Comparison of ENCODE assay signal across 22 cellular contexts in the genomic region with DNA sequence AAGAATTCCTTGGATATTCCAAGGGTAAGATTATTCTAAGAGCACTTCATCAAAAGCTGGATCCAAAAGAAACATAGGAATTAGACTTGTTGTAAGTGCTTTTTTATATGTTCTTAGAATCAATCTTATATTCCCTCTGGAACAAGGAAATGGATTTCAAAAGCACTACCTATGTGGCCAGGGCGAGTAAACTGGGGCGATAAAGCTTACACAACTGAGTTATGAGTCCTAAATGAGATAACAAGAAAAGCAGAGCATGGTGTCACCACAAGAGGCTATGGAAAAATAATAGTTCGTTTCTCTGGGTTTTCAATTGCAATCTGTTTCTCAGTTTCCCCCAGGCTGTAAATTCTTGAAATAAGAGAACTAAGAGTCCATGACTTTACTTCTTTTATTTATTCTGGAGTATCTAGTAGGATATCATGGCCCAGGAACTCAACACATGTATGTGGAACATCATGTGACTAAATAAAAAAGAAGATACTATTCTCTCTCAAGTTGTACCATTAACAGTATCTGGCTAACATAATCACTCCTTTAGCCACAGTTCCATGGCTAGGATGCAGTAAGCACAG. TPM values are rescaled to one million over a fixed set of nuclear protein-coding genes. Genes with fewer than 3 reads are reported as not detected.
A peak's percentile ranks its signal among the peaks of the same experiment; 100 is the strongest.
DNase-seq lines count a peak whose midpoint lies in the region; ATAC-seq and TF ChIP-seq lines count a peak whose summit lies in the region.
"Had no signal": no experiment of that assay in that cellular context is flagged by ENCODE, and none has a peak within 500 bp of the region (broad histone marks: within the 10 kb centered on the region; RNA-seq: fewer than 3 reads in every experiment).

No MANE protein-coding gene starts in this region.

- no peak overlapping the region for H3K18ac ChIP-seq in mesendoderm (ENCODE audit: low read length)

- TF ChIP-seq POLR2A in breast epithelium (IDR thresholded peaks at IDR 0.05), result no peak

- no peak overlapping the region for H4K8ac ChIP-seq in mesendoderm (ENCODE audit: low read depth, low read length)

- peaks cover 26% of the 10 kb centered on the region for H3K4me1 Mint-ChIP-seq in MCF 10A (ENCODE audit: insufficient read depth, unreplicated experiment)

- H3K36me3 ChIP-seq in mammary epithelial cell (ENCODE audit: insufficient read depth, low read length), result no peaks in the 10 kb centered on the region
- H3K36me3 ChIP-seq in breast epithelium, result no peaks in the 10 kb centered on the region
- H3K36me3 ChIP-seq in mesendoderm (ENCODE audit: control insufficient read depth, insufficient read depth, low read length), result no peaks in the 10 kb centered on the region
- H3K36me3 ChIP-seq in tibial artery, result no peaks in the 10 kb centered on the region

- WGBS in mammary epithelial cell (ENCODE audit: low coverage, missing lambda C conversion rate), result 67% methylated on average over 3 of the region's 3 CpGs
- no CpG with 5 or more reads among the region's 3 CpGs for WGBS in mesendoderm (ENCODE audit: extremely low coverage, insufficient coverage, low lambda C conversion rate)

- H2BK15ac ChIP-seq in mesendoderm (replicated peaks; ENCODE audit: low read depth), result peak overlapping the region; percentile 57

- H2BK120ac ChIP-seq in mesendoderm (ENCODE audit: low read depth, low read length), result no peak overlapping the region

- no peaks in the 10 kb centered on the region for H3K9me3 Mint-ChIP-seq in MCF 10A (ENCODE audit: unreplicated experiment)
- H3K9me3 Mint-ChIP-seq: immature natural killer cell; T-helper 2 cell treated with Interferon-gamma antibody and Interleukin-4, amounts not matched to agents 5 μg/mL and 100 μg/mL, for 36 hours had no signal

- no peak overlapping the region for H2AFZ ChIP-seq in mammary epithelial cell (ENCODE audit: low read depth, low read length)
- H2AFZ ChIP-seq: parathyroid adenoma had no signal

- H3K4me2 ChIP-seq in mammary epithelial cell (ENCODE audit: insufficient read depth, low read depth, low read length), result no peak overlapping the region
- no peak overlapping the region for H3K4me2 ChIP-seq in mesendoderm (ENCODE audit: low read length)

- H3K4ac ChIP-seq in mesendoderm (ENCODE audit: low read depth, low read length), result no peak overlapping the region

- H3K27me3 Mint-ChIP-seq in MCF 10A (ENCODE audit: insufficient read depth, unreplicated experiment), result no peaks in the 10 kb centered on the region
- H3K27me3 Mint-ChIP-seq: naive thymus-derived CD4-positive, alpha-beta T cell had no signal

- H3K4me3 Mint-ChIP-seq in MCF 10A (ENCODE audit: unreplicated experiment), result no peak overlapping the region
- H3K4me3 Mint-ChIP-seq: immature natural killer cell; naive thymus-derived CD4-positive, alpha-beta T cell; T-helper 2 cell treated with Interferon-gamma antibody and Interleukin-4, amounts not matched to agents 5 μg/mL and 100 μg/mL, for 36 hours had no signal

- H3K79me1 ChIP-seq in mesendoderm (ENCODE audit: low read length), result peaks cover 9% of the 10 kb centered on the region

- no peak overlapping the region for H4K5ac ChIP-seq in mesendoderm (ENCODE audit: low read length)

- dilution Hi-C loops in mammary epithelial cell (cut with HindIII; ENCODE audit: low sequenced_read_pairs), result loop anchor here (5.0 kb wide), 1 partner anchor 89 kb away; no protein-coding TSS in a partner anchor

- CTCF ChIA-PET in MCF 10A (lab: Yijun Ruan, JAX), result no interaction called here
- CTCF ChIA-PET in mammary epithelial cell (lab: Charles Lee; ENCODE audit: low non-redundant PET), result no interaction called here

- DNase-seq in MCF 10A (ENCODE audit: unreplicated experiment) (no peak), mammary epithelial cell (no peak), breast epithelium (ENCODE audit: low spot score in 2 of 2) (no peak), mesendoderm (no peak), tibial artery (no peak), occipital lobe (lab: John Stamatoyannopoulos, UW) (no peak), superior temporal gyrus (ENCODE audit: extremely low spot score) (no peak)
- DNase-seq: activated CD4-positive, alpha-beta T cell treated with anti-CD3 and anti-CD28 coated beads, Interleukin-2, amount 50 U/mL, for 48 hours; activated gamma-delta T cell; amniotic stem cell; DND-41; effector memory CD4-positive, alpha-beta T cell; immature natural killer cell; naive thymus-derived CD4-positive, alpha-beta T cell; NCI-H524 treated with DMSO at 0.1 percent for 48 hours; stimulated activated naive CD4-positive, alpha-beta T cell treated with Interleukin-2 at 50 U/mL for 16 hours; upper lobe of left lung had no signal

- no peak overlapping the region for H3K23ac ChIP-seq in mesendoderm (ENCODE audit: low read length)

- intact Hi-C loops in MCF 10A (cut with micrococcal nuclease), result no loop called here
- intact Hi-C loops in mammary epithelial cell (cut with micrococcal nuclease), result no loop called here
- intact Hi-C loops in breast epithelium (cut with DNase I; ENCODE audit: low total_unique reads), result no loop called here
- intact Hi-C loops in tibial artery (cut with DNase I; ENCODE audit: low total_unique reads), result no loop called here

- in situ Hi-C loops in mammary epithelial cell (cut with MboI; ENCODE audit: low sequenced_read_pairs in 2 of 2), result no loop called here

- H3K27ac Mint-ChIP-seq in MCF 10A (ENCODE audit: low read depth, unreplicated experiment), result peak overlapping the region; percentile 61
- H3K27ac Mint-ChIP-seq: naive thymus-derived CD4-positive, alpha-beta T cell; T-helper 2 cell treated with Interferon-gamma antibody and Interleukin-4, amounts not matched to agents 5 μg/mL and 100 μg/mL, for 36 hours had no signal

- peaks cover 15% of the 10 kb centered on the region for H3K4me1 ChIP-seq in mammary epithelial cell (ENCODE audit: insufficient read depth, low read length)
- H3K4me1 ChIP-seq in breast epithelium, result peaks cover 3 to 24% of the 10 kb centered on the region in 2 donors
- peaks cover 9% of the 10 kb centered on the region for H3K4me1 ChIP-seq in mesendoderm (ENCODE audit: control insufficient read depth, low read depth, low read length)
- H3K4me1 ChIP-seq in tibial artery, result peaks cover 0 to 75% (median 35%) of the 10 kb centered on the region in 4 donors

- TF ChIP-seq CTCF in MCF 10A (IDR thresholded peaks at IDR 0.05; ENCODE audit: unreplicated experiment), result no peak
- TF ChIP-seq CTCF in mammary epithelial cell (conservative IDR thresholded peaks at IDR 0.05 in 1 of 2, IDR thresholded peaks at IDR 0.05 in 1 of 2; ENCODE audit: extremely low read depth in 1 of 2, insufficient read depth in 1 of 2, low read depth in 1 of 2, low read length in 2 of 2), result no peak
- TF ChIP-seq CTCF in breast epithelium (IDR thresholded peaks at IDR 0.05), result no peak
- no peak for TF ChIP-seq CTCF in tibial artery (IDR thresholded peaks at IDR 0.05)

- H3K4me3 ChIP-seq in mammary epithelial cell (replicated peaks in 1 of 3; ENCODE audit: insufficient read depth in 1 of 3, low read depth in 2 of 3, low read length in 3 of 3) (no peak overlapping the region), breast epithelium (no peak overlapping the region), mesendoderm (ENCODE audit: low read length) (no peak overlapping the region), tibial artery (no peak overlapping the region)
- H3K4me3 ChIP-seq: lung, upper lobe of left lung had no signal

- H3K79me2 ChIP-seq in mammary epithelial cell (ENCODE audit: insufficient read depth, low read length) (peaks cover 66% of the 10 kb centered on the region), mesendoderm (ENCODE audit: control insufficient read depth, insufficient read depth, low read length) (peaks cover 2% of the 10 kb centered on the region)

- POLR2A ChIA-PET in MCF 10A (lab: Yijun Ruan, JAX), result interaction anchor here (0.6 to 2.2 kb wide), 3 partner anchors 13 to 50 kb away, joined by 3 to 8 read pairs (median 4); no protein-coding TSS in a partner anchor

- H3K36me3 Mint-ChIP-seq in MCF 10A (ENCODE audit: insufficient read depth, unreplicated experiment), result peaks cover 20% of the 10 kb centered on the region

- H2AK5ac ChIP-seq in mesendoderm (ENCODE audit: low read length), result no peak overlapping the region

- BruUV-seq in MCF 10A (replicated peaks; lab: Mats Ljungman, UMichigan), result no TSS peak
- BruUV-seq in mammary epithelial cell (replicated peaks; lab: Mats Ljungman, UMichigan), result no TSS peak

- H3K56ac ChIP-seq in mesendoderm (ENCODE audit: low read length), result no peak overlapping the region

- H2BK5ac ChIP-seq in mesendoderm (ENCODE audit: low read length), result no peak overlapping the region

- no peaks in the 10 kb centered on the region for H3K27me3 ChIP-seq in mammary epithelial cell (ENCODE audit: insufficient read depth, low read length)
- H3K27me3 ChIP-seq in breast epithelium, result no peaks in the 10 kb centered on the region
- no peaks in the 10 kb centered on the region for H3K27me3 ChIP-seq in mesendoderm (ENCODE audit: insufficient read depth, low read length, poor library complexity)
- no peaks in the 10 kb centered on the region for H3K27me3 ChIP-seq in tibial artery
- H3K27me3 ChIP-seq: upper lobe of left lung had no signal

- ATAC-seq in HG03571 (IDR thresholded peaks at IDR 0.05; ENCODE audit: unreplicated experiment), result no peak
- ATAC-seq: naive thymus-derived CD4-positive, alpha-beta T cell had no signal

- H3K9me3 ChIP-seq in mammary epithelial cell (replicated peaks; ENCODE audit: insufficient read depth, low read length) (no peaks in the 10 kb centered on the region), breast epithelium (no peaks in the 10 kb centered on the region), tibial artery (no peaks in the 10 kb centered on the region)
- H3K9me3 ChIP-seq: upper lobe of left lung had no signal

- no peak overlapping the region for H3K9ac ChIP-seq in mammary epithelial cell (ENCODE audit: insufficient read depth, low read length)
- H3K9ac ChIP-seq in mesendoderm (ENCODE audit: low read length), result no peak overlapping the region
- H3K9ac ChIP-seq: parathyroid adenoma had no signal

- peaks cover 3% of the 10 kb centered on the region for H4K20me1 ChIP-seq in mammary epithelial cell (ENCODE audit: insufficient read depth, low read length)

- H3K27ac ChIP-seq in mammary epithelial cell (ENCODE audit: insufficient read depth, low read depth, low read length) (no peak overlapping the region), breast epithelium (peak overlapping the region; percentile 65 to 66), mesendoderm (ENCODE audit: low read depth, low read length) (no peak overlapping the region), tibial artery (peak overlapping the region; percentile 4 to 22)
- H3K27ac ChIP-seq: 22Rv1, parathyroid adenoma had no signal

RNA-seq across cellular contexts. Expression of a gene that starts 51.5 kb away (rescaled TPM):
- total RNA-seq in MCF 10A (2022), result 22.4 and 23.6 TPM in 2 replicates
- 10 to 100 TPM; 17.9 to 20.2 TPM for total RNA-seq in mammary epithelial cell
- polyA plus RNA-seq in mammary epithelial cell, result 13.0 TPM
- 18.3 TPM for polyA minus RNA-seq in mammary epithelial cell
- 10 to 100 TPM; 28.7 to 33.8 (median 29.0) TPM for total RNA-seq in breast epithelium
- polyA plus RNA-seq in mesendoderm (2013, experiment 1 of 2), result 18.4 TPM
- 17.8 TPM for polyA plus RNA-seq in mesendoderm (2013, experiment 2 of 2)
- total RNA-seq in occipital lobe, result 116 TPM

Comparison
In these comparisons a context has a peak if more than half of its experiments do, and no peak if none do; other contexts are left out.
1. H3K27ac ChIP-seq: peak in breast epithelium (2 of 2) and tibial artery (2 of 2); none in mammary epithelial cell (single experiment) and mesendoderm (single experiment).